1 cellular context compared by ENCODE assay signal in genomic region chr2:46942143-46942526, GRCh38.
TF ChIP-seq lines count a peak whose summit lies in the region.

No MANE protein-coding gene starts in this region.

TF ChIP-seq in HepG2, 621 proteins besides CTCF, POLR2A, EP300 and RAD21 (continued from another document):
- peak; percentile 7; the same call in 1 of the 2 replicates for TF ChIP-seq ZBTB34 (CRISPR knock-in tag; IDR thresholded peaks at IDR 0.05)
TF ChIP-seq in HepG2: peak in this region for 12.
